Comparison of ENCODE assay signal across 8 cellular contexts in genomic region chr6:28161410-28162079, GRCh38. TPM values are rescaled to one million over a fixed set of nuclear protein-coding genes. Genes with fewer than 3 reads are reported as not detected.
A peak's percentile ranks its signal among the peaks of the same experiment; 100 is the strongest.
DNase-seq lines count a peak whose midpoint lies in the region; TF ChIP-seq lines count a peak whose summit lies in the region.

No MANE protein-coding gene starts in this region.

- TF ChIP-seq CTCF in H9 (conservative IDR thresholded peaks at IDR 0.05) (no peak), WI38 (IDR thresholded peaks at IDR 0.05; ENCODE audit: low read depth, low read length) (no peak), mammary epithelial cell (conservative IDR thresholded peaks at IDR 0.05 in 1 of 2, IDR thresholded peaks at IDR 0.05 in 1 of 2; ENCODE audit: extremely low read depth in 1 of 2, insufficient read depth in 1 of 2, low read depth in 1 of 2, low read length in 2 of 2) (no peak)

- H3K36me3 Mint-ChIP-seq in H9 (ENCODE audit: insufficient read depth in 1 of 3, low read depth in 3 of 3), result peaks cover 8 to 24% (median 22%) of the 10 kb centered on the region in 3 experiments

- intact Hi-C loops in mammary epithelial cell (cut with micrococcal nuclease), result no loop called here

- no peak overlapping the region for H2BK5ac ChIP-seq in H9 (ENCODE audit: insufficient read length, low read length)

- no peak overlapping the region for H3K23ac ChIP-seq in H9 (ENCODE audit: insufficient read length, low read depth, low read length)

- in situ Hi-C loops in mammary epithelial cell (cut with MboI; ENCODE audit: low sequenced_read_pairs in 2 of 2), result no loop called here

- peak overlapping the region; percentile 54; the same call in 1 of the 2 replicates for H3K14ac ChIP-seq in H9 (ENCODE audit: insufficient read depth, low read length)

- H3K4me1 ChIP-seq in H9 (ENCODE audit: insufficient read depth, low read length) (no peaks in the 10 kb centered on the region; the same call in 1 of the 2 replicates), mammary epithelial cell (ENCODE audit: insufficient read depth, low read length) (peaks cover 3% of the 10 kb centered on the region)

- no peaks in the 10 kb centered on the region for H3K79me1 ChIP-seq in H9 (ENCODE audit: insufficient read depth, low read depth, low read length, poor library complexity, severe bottlenecking)

- no peaks in the 10 kb centered on the region; a peak in 1 of 5 replicates for H3K9me3 Mint-ChIP-seq in H9

- H3K79me2 ChIP-seq in H9 (ENCODE audit: insufficient read depth, low read length) (no peaks in the 10 kb centered on the region), mammary epithelial cell (ENCODE audit: insufficient read depth, low read length) (no peaks in the 10 kb centered on the region)

- H3K4ac ChIP-seq in H9 (ENCODE audit: low read depth, low read length), result no peak overlapping the region

- no peak overlapping the region for H2AK5ac ChIP-seq in H9 (ENCODE audit: insufficient read length, low read length)

- CTCF ChIA-PET in mammary epithelial cell (lab: Charles Lee; ENCODE audit: low non-redundant PET), result no interaction called here

- H2AFZ ChIP-seq in H9 (ENCODE audit: low read length) (peak overlapping the region; percentile 48), mammary epithelial cell (ENCODE audit: low read depth, low read length) (peak overlapping the region; percentile 93)

- H3K27ac ChIP-seq in H9 (ENCODE audit: insufficient read length, low read depth, low read length) (no peak overlapping the region), mammary epithelial cell (ENCODE audit: insufficient read depth, low read depth, low read length) (no peak overlapping the region)

- H3K4me3 ChIP-seq in WI38 (ENCODE audit: low read depth, low read length) (peak overlapping the region; percentile 56), mammary epithelial cell (replicated peaks in 1 of 3; ENCODE audit: insufficient read depth in 1 of 3, low read depth in 2 of 3, low read length in 3 of 3) (peak overlapping the region; percentile 24 to 49 (median 48))

- no peak overlapping the region for H4K8ac ChIP-seq in H9 (replicated peaks; ENCODE audit: insufficient read length, low read depth, low read length)

- H2BK120ac ChIP-seq in H9 (ENCODE audit: low read depth, low read length, poor library complexity, severe bottlenecking), result no peak overlapping the region

- peaks cover 2% of the 10 kb centered on the region for H3K36me3 ChIP-seq in mammary epithelial cell (ENCODE audit: insufficient read depth, low read length)

- H3K27me3 Mint-ChIP-seq in H9 (ENCODE audit: low read depth), result peaks cover 46% of the 10 kb centered on the region

- DNase-seq in ELF-1 (ENCODE audit: low read depth, low spot score) (peak; percentile 93), H9 (peak; percentile 93), NCI-H128 (lab: John Stamatoyannopoulos, UW; ENCODE audit: unreplicated experiment) (peak; percentile 6), mammary epithelial cell (peak; percentile 60), iris pigment epithelial cell (ENCODE audit: low read depth) (peak; percentile 71), UCSD-AML1 (lab: John Stamatoyannopoulos, UW; ENCODE audit: unreplicated experiment) (no peak)
- peak; percentile 70 to 83 (median 78) for DNase-seq in stimulated activated CD4-positive, alpha-beta T cell treated with anti-CD3 and anti-CD28 coated beads, Interleukin-12 subunit alpha, Interleukin-12 subunit beta, amount 100 ng/mL, for 48 hours (ENCODE audit: low read depth in 2 of 3, low spot score in 1 of 3)

- no peaks in the 10 kb centered on the region for H3K9me3 ChIP-seq in H9 (ENCODE audit: control insufficient read depth, low read depth, low read length)
- no peaks in the 10 kb centered on the region for H3K9me3 ChIP-seq in mammary epithelial cell (replicated peaks; ENCODE audit: insufficient read depth, low read length)

- H3K18ac ChIP-seq in H9 (ENCODE audit: insufficient read length, low read depth, low read length), result peak overlapping the region; percentile 49

- peak overlapping the region; percentile 67 to 76 for H3K4me3 Mint-ChIP-seq in H9

- H3K9ac ChIP-seq in H9 (ENCODE audit: extremely low read depth, insufficient read length, low read length) (peak overlapping the region; percentile 81), mammary epithelial cell (ENCODE audit: insufficient read depth, low read length) (no peak overlapping the region)

- no peak overlapping the region; a peak in 1 of 7 replicates for H3K27ac Mint-ChIP-seq in H9

- H3K4me2 ChIP-seq in H9 (ENCODE audit: insufficient read depth, insufficient read length, low read length) (peak overlapping the region; percentile 72), mammary epithelial cell (ENCODE audit: insufficient read depth, low read depth, low read length) (peak overlapping the region; percentile 68)

- H2BK12ac ChIP-seq in H9 (ENCODE audit: insufficient read length, low read depth, low read length), result no peak overlapping the region

- no peaks in the 10 kb centered on the region for H3K27me3 ChIP-seq in H9 (ENCODE audit: insufficient read depth, low read length)
- H3K27me3 ChIP-seq in mammary epithelial cell (ENCODE audit: insufficient read depth, low read length), result no peaks in the 10 kb centered on the region

- dilution Hi-C loops in mammary epithelial cell (cut with HindIII; ENCODE audit: low sequenced_read_pairs), result no loop called here

- H3K23me2 ChIP-seq in H9 (ENCODE audit: insufficient read length, low read depth, low read length, poor library complexity, severe bottlenecking), result no peaks in the 10 kb centered on the region

- H3K56ac ChIP-seq in H9 (ENCODE audit: insufficient read length, low read depth, low read length), result no peak overlapping the region

- BruUV-seq in mammary epithelial cell (replicated peaks; lab: Mats Ljungman, UMichigan), result no TSS peak

- peaks cover 8 to 14% of the 10 kb centered on the region in 2 experiments for H3K4me1 Mint-ChIP-seq in H9

- no peak overlapping the region for H4K5ac ChIP-seq in H9 (ENCODE audit: insufficient read length, low read depth, low read length)

- no peak overlapping the region for H2BK20ac ChIP-seq in H9 (ENCODE audit: low read depth, low read length, poor library complexity, severe bottlenecking)

- WGBS in H9 (ENCODE audit: extremely low coverage, insufficient read length, low lambda C conversion rate), result no CpG with 5 or more reads among the region's 32 CpGs
- 7% methylated on average over 15 of the region's 32 CpGs for WGBS in mammary epithelial cell (ENCODE audit: low coverage, missing lambda C conversion rate)

- H4K20me1 ChIP-seq in H9 (ENCODE audit: control insufficient read depth, insufficient read depth, insufficient read length) (no peaks in the 10 kb centered on the region), mammary epithelial cell (ENCODE audit: insufficient read depth, low read length) (no peaks in the 10 kb centered on the region)

- H4K91ac ChIP-seq in H9 (ENCODE audit: insufficient read length, low read depth, low read length), result no peak overlapping the region

- no peak overlapping the region for H2BK15ac ChIP-seq in H9 (ENCODE audit: low read depth, low read length)

- no peak overlapping the region for H3T11ph ChIP-seq in H9 (ENCODE audit: low read length)

RNA-seq across cellular contexts. Expression of gene ZKSCAN8, which starts 19.9 kb away (rescaled TPM):
- 22.4 and 25.4 TPM in 2 replicates for total RNA-seq in H9 (2021)
- 10 to 100 TPM; 16.3 to 24.2 TPM for total RNA-seq in mammary epithelial cell
- 4.5 TPM for polyA plus RNA-seq in mammary epithelial cell
- polyA minus RNA-seq in mammary epithelial cell, result 8.5 TPM

RNA-seq across cellular contexts. Expression of gene ZSCAN16, which starts 37.1 kb away (rescaled TPM):
- total RNA-seq in H9 (2021) (9.8 and 11.0 TPM in 2 replicates), mammary epithelial cell (1 to 10 TPM; 1.1 to 1.7 TPM)
- polyA plus RNA-seq in mammary epithelial cell, result 1.0 TPM
- polyA minus RNA-seq in mammary epithelial cell, result not detected
